ENCODE assay signal across 1 cellular context in the genomic region with DNA sequence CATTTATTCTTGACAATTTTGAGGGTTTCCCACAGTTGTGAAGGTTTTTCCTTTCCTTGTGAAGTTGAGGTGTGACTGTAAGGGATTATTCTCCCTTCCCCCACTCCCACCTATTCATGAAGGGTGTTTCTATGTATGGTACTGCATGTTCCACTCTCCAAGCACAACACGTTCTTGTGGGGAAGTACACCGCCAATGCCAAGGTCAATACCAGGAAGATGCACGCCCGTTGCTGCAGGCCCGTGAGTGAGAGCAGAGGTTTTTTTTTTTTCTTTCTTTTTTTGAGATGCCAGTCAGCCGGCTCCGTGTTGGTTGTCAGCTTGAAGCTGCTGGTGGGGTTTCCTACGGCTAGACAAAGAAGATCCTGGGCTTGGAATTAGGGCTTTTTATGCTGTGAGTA.
TF ChIP-seq lines count a peak whose summit lies in the region.

No MANE protein-coding gene starts in this region.

TF ChIP-seq in HepG2, 621 proteins besides CTCF, POLR2A, EP300 and RAD21 (continued from another document):
- TF ChIP-seq, protein P1, sequence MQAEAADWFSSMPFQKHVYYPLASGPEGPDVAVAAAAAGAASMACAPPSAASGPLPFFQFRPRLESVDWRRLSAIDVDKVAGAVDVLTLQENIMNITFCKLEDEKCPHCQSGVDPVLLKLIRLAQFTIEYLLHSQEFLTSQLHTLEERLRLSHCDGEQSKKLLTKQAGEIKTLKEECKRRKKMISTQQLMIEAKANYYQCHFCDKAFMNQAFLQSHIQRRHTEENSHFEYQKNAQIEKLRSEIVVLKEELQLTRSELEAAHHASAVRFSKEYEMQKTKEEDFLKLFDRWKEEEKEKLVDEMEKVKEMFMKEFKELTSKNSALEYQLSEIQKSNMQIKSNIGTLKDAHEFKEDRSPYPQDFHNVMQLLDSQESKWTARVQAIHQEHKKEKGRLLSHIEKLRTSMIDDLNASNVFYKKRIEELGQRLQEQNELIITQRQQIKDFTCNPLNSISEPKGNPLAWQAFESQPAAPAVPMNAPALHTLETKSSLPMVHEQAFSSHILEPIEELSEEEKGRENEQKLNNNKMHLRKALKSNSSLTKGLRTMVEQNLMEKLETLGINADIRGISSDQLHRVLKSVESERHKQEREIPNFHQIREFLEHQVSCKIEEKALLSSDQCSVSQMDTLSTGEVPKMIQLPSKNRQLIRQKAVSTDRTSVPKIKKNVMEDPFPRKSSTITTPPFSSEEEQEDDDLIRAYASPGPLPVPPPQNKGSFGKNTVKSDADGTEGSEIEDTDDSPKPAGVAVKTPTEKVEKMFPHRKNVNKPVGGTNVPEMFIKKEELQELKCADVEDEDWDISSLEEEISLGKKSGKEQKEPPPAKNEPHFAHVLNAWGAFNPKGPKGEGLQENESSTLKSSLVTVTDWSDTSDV (CRISPR knock-in tag; IDR thresholded peaks at IDR 0.05) = no peak
- TF ChIP-seq ZNF772 (CRISPR knock-in tag; IDR thresholded peaks at IDR 0.05) = no peak
- TF ChIP-seq SRSF9 (IDR thresholded peaks at IDR 0.05; ENCODE audit: borderline replicate concordance, insufficient read depth, low read depth, low read length, poor library complexity, severe bottlenecking) = no peak
- no peak for TF ChIP-seq CC2D1A (CRISPR knock-in tag; IDR thresholded peaks at IDR 0.05)
- no peak for TF ChIP-seq DMTF1 (CRISPR knock-in tag; IDR thresholded peaks at IDR 0.05)
- TF ChIP-seq ZNF841 (CRISPR knock-in tag; IDR thresholded peaks at IDR 0.05; ENCODE audit: borderline replicate concordance) = no peak
- no peak for TF ChIP-seq ZNF709 (CRISPR knock-in tag; IDR thresholded peaks at IDR 0.05)
